In genomic region chr6:88562737-88563625, GRCh38 we compare ENCODE assay signal across 14 cellular contexts.
A peak's percentile ranks its signal among the peaks of the same experiment; 100 is the strongest.
DNase-seq lines count a peak whose midpoint lies in the region; ATAC-seq and TF ChIP-seq lines count a peak whose summit lies in the region.
"Had no signal": no experiment of that assay in that cellular context is flagged by ENCODE, and none has a peak within 500 bp of the region (broad histone marks: within the 10 kb centered on the region; RNA-seq: fewer than 3 reads in every experiment).

No MANE protein-coding gene starts in this region.

- POLR2A ChIA-PET in A673 (lab: Charles Lee; ENCODE audit: low non-redundant PET) = no interaction called here

- TF ChIP-seq EP300 in esophagus muscularis mucosa (IDR thresholded peaks at IDR 0.05) = no peak

- H3K4me1 ChIP-seq in BLaER1 (peaks cover 44% of the 10 kb centered on the region), esophagus muscularis mucosa (peaks cover 5 to 16% (median 14%) of the 10 kb centered on the region in 4 donors), A673 (ENCODE audit: insufficient read depth, low read length, poor library complexity, severe bottlenecking) (peaks cover 7% of the 10 kb centered on the region), gastrocnemius medialis (peaks cover 0 to 7% of the 10 kb centered on the region in 2 donors)
- H3K4me1 ChIP-seq: A549 had no signal

- no peak overlapping the region for H3K9ac ChIP-seq in BLaER1
- H3K9ac ChIP-seq: BLaER1 treated with 17β-estradiol and CSF1 and Interleukin-3, amounts not matched to agents 10 nM and 100 nM had no signal

- in situ Hi-C loops in gastrocnemius medialis (cut with MboI; ENCODE audit: low sequenced_read_pairs in 4 of 4) = no loop called here

- H3K27ac ChIP-seq in BLaER1 (no peak overlapping the region), WERI-Rb-1 (no peak overlapping the region), esophagus muscularis mucosa (replicated peaks in 1 of 4) (no peak overlapping the region), A673 (ENCODE audit: low read depth, low read length, poor library complexity, severe bottlenecking) (no peak overlapping the region), gastrocnemius medialis (no peak overlapping the region)
- H3K27ac ChIP-seq: 22Rv1, A549 had no signal

- H3K9me3 ChIP-seq in BLaER1 = peaks cover 20% of the 10 kb centered on the region
- H3K9me3 ChIP-seq in WERI-Rb-1 (ENCODE audit: severe bottlenecking) = no peaks in the 10 kb centered on the region
- no peaks in the 10 kb centered on the region for H3K9me3 ChIP-seq in esophagus muscularis mucosa
- no peaks in the 10 kb centered on the region for H3K9me3 ChIP-seq in A673 (ENCODE audit: low read depth, low read length, poor library complexity, severe bottlenecking)
- no peaks in the 10 kb centered on the region for H3K9me3 ChIP-seq in gastrocnemius medialis
- H3K9me3 ChIP-seq: A549 had no signal

- H3K4me3 ChIP-seq in BLaER1 (no peak overlapping the region), WERI-Rb-1 (ENCODE audit: low read depth, low read length) (no peak overlapping the region), esophagus muscularis mucosa (no peak overlapping the region), A673 (ENCODE audit: low read depth, low read length, poor library complexity, severe bottlenecking) (no peak overlapping the region), gastrocnemius medialis (no peak overlapping the region)
- H3K4me3 ChIP-seq: A549; BLaER1 treated with 17β-estradiol and CSF1 and Interleukin-3, amounts not matched to agents 10 nM and 100 nM had no signal

- CTCF ChIA-PET in A673 (lab: Charles Lee) = no interaction called here

- no peaks in the 10 kb centered on the region for H3K36me3 ChIP-seq in BLaER1
- no peaks in the 10 kb centered on the region for H3K36me3 ChIP-seq in WERI-Rb-1
- no peaks in the 10 kb centered on the region for H3K36me3 ChIP-seq in esophagus muscularis mucosa
- H3K36me3 ChIP-seq in A673 (ENCODE audit: insufficient read depth, low read length, poor library complexity, severe bottlenecking) = no peaks in the 10 kb centered on the region
- H3K36me3 ChIP-seq in gastrocnemius medialis = no peaks in the 10 kb centered on the region
- H3K36me3 ChIP-seq: BLaER1 treated with 17β-estradiol and CSF1 and Interleukin-3, amounts not matched to agents 10 nM and 100 nM had no signal

- intact Hi-C loops in esophagus muscularis mucosa (cut with DNase I) = no loop called here
- intact Hi-C loops in A673 (cut with micrococcal nuclease; ENCODE audit: unreplicated experiment) = no loop called here
- intact Hi-C loops in gastrocnemius medialis (cut with DNase I; ENCODE audit: low total_unique reads) = no loop called here

- DNase-seq in NCI-H82 (lab: John Stamatoyannopoulos, UW) (peak; percentile 77), WERI-Rb-1 (peak; percentile 30), esophagus muscularis mucosa (ENCODE audit: extremely low spot score) (peak; percentile 70), A673 (ENCODE audit: low spot score) (no peak), RPMI8226 (no peak), gastrocnemius medialis (no peak)
- DNase-seq: Calu3; CD8-positive, alpha-beta T cell; H9 had no signal

- no peaks in the 10 kb centered on the region for H3K27me3 ChIP-seq in BLaER1
- no peaks in the 10 kb centered on the region for H3K27me3 ChIP-seq in WERI-Rb-1 (ENCODE audit: insufficient read depth, low read depth, severe bottlenecking)
- H3K27me3 ChIP-seq in esophagus muscularis mucosa = no peaks in the 10 kb centered on the region
- no peaks in the 10 kb centered on the region for H3K27me3 ChIP-seq in A673 (replicated peaks; ENCODE audit: insufficient read depth, low read depth, low read length, poor library complexity)
- no peaks in the 10 kb centered on the region for H3K27me3 ChIP-seq in gastrocnemius medialis
- H3K27me3 ChIP-seq: BLaER1 treated with 17β-estradiol and CSF1 and Interleukin-3, amounts not matched to agents 10 nM and 100 nM had no signal

- H4K20me1 ChIP-seq in BLaER1 = no peaks in the 10 kb centered on the region
- H4K20me1 ChIP-seq: BLaER1 treated with 17β-estradiol and CSF1 and Interleukin-3, amounts not matched to agents 10 nM and 100 nM had no signal

- no peak for ATAC-seq in HG03159 (IDR thresholded peaks at IDR 0.05; ENCODE audit: unreplicated experiment)
- ATAC-seq in gastrocnemius medialis = no peak
- ATAC-seq: A549; CD8-positive, alpha-beta T cell had no signal

- no peak for TF ChIP-seq CTCF in WERI-Rb-1 (IDR thresholded peaks at IDR 0.05; ENCODE audit: low read depth, low read length)
- no peak for TF ChIP-seq CTCF in esophagus muscularis mucosa (IDR thresholded peaks at IDR 0.05)
- no peak for TF ChIP-seq CTCF in A673 (conservative IDR thresholded peaks at IDR 0.05; ENCODE audit: low read depth, low read length)
- TF ChIP-seq CTCF in gastrocnemius medialis (IDR thresholded peaks at IDR 0.05 in 4 of 5, conservative IDR thresholded peaks at IDR 0.05 in 1 of 5) = no peak

- peak overlapping the region; percentile 56; the same call in 1 of the 2 replicates for H3K4me2 ChIP-seq in BLaER1
- H3K4me2 ChIP-seq: A549 had no signal

- TF ChIP-seq POLR2A in esophagus muscularis mucosa (IDR thresholded peaks at IDR 0.05; ENCODE audit: low read depth) (no peak), gastrocnemius medialis (IDR thresholded peaks at IDR 0.05) (no peak)

- WGBS in esophagus muscularis mucosa = 92% methylated on average over 22 of the region's 22 CpGs

- no TSS peak for BruUV-seq in A673 (replicated peaks; lab: Mats Ljungman, UMichigan)

Comparison
In these comparisons a context has a peak if more than half of its experiments do, and no peak if none do; other contexts are left out.
1. DNase-seq: peak in NCI-H82 (single experiment), WERI-Rb-1 (single experiment) and esophagus muscularis mucosa (single experiment); none in A673 (single experiment), RPMI8226 (single experiment) and gastrocnemius medialis (0 of 2).